9 cellular contexts compared by ENCODE assay signal in genomic region chrX:137600769-137601168, GRCh38. TPM values are rescaled to one million over a fixed set of nuclear protein-coding genes. Genes with fewer than 3 reads are reported as not detected.
"Had no signal": no experiment of that assay in that cellular context is flagged by ENCODE, and none has a peak within 500 bp of the region (broad histone marks: within the 10 kb centered on the region; RNA-seq: fewer than 3 reads in every experiment).

No MANE protein-coding gene starts in this region.

- H3K27ac ChIP-seq: HL-60 had no signal

- H3K4me3 Mint-ChIP-seq: IgD-negative memory B cell had no signal

- H3K36me3 Mint-ChIP-seq: IgD-negative memory B cell had no signal

- H3K4me3 ChIP-seq: K562 had no signal

- H3K4me1 Mint-ChIP-seq: IgD-negative memory B cell had no signal

- H3K27ac Mint-ChIP-seq: IgD-negative memory B cell had no signal

- DNase-seq: IMR-90, KBM-7, KG1 had no signal

- H3K27me3 Mint-ChIP-seq: IgD-negative memory B cell had no signal

- H3K9me3 Mint-ChIP-seq: IgD-negative memory B cell had no signal

RNA-seq across cellular contexts. Expression of gene ZIC3, which starts 34.8 kb away (rescaled TPM):
- total RNA-seq: HepG2, HT-29, HT1080, IMR-90, K562 had no signal
